Comparison of ENCODE assay signal across 20 cellular contexts in genomic region chr22:20218320-20218872, GRCh38. TPM values are rescaled to one million over a fixed set of nuclear protein-coding genes. Genes with fewer than 3 reads are reported as not detected.
DNase-seq lines count a peak whose midpoint lies in the region; ATAC-seq and TF ChIP-seq lines count a peak whose summit lies in the region.
"Had no signal": no experiment of that assay in that cellular context is flagged by ENCODE, and none has a peak within 500 bp of the region (broad histone marks: within the 10 kb centered on the region; RNA-seq: fewer than 3 reads in every experiment).

No MANE protein-coding gene starts in this region.

- H3K27ac Mint-ChIP-seq in endodermal cell: no peak overlapping the region
- H3K27ac Mint-ChIP-seq in stimulated activated effector memory CD8-positive, alpha-beta T cell treated with anti-CD3 and anti-CD28 coated beads, Interleukin-12 subunit alpha, Interleukin-12 subunit beta, amount 100 ng/mL, for 72 hours: peak overlapping the region; percentile 46
- no peak overlapping the region for H3K27ac Mint-ChIP-seq in mesothelial cell of epicardium
- H3K27ac Mint-ChIP-seq: CD8-positive, alpha-beta T cell; GM23338 had no signal

- H3K9me3 ChIP-seq in Panc1 (ENCODE audit: control insufficient read depth, insufficient read depth, low read depth, low read length): no peaks in the 10 kb centered on the region
- peaks cover 9% of the 10 kb centered on the region for H3K9me3 ChIP-seq in endodermal cell (ENCODE audit: control insufficient read depth, low read length)
- H3K9me3 ChIP-seq in osteoblast (ENCODE audit: low read depth, low read length): no peaks in the 10 kb centered on the region
- H3K9me3 ChIP-seq: SJCRH30 had no signal

- CTCF ChIA-PET in Panc1 (lab: Charles Lee): no interaction called here

- intact Hi-C loops in Panc1 (cut with micrococcal nuclease; ENCODE audit: unreplicated experiment): no loop called here

- H3K4me1 ChIP-seq in Panc1 (ENCODE audit: control insufficient read depth, insufficient read depth, low read length) (no peaks in the 10 kb centered on the region), endodermal cell (ENCODE audit: control insufficient read depth, insufficient read depth, low read length) (no peaks in the 10 kb centered on the region), osteoblast (ENCODE audit: insufficient read depth, low read length) (no peaks in the 10 kb centered on the region)
- H3K4me1 ChIP-seq: SJCRH30 had no signal

- no peak for TF ChIP-seq CTCF in Panc1 (IDR thresholded peaks at IDR 0.05)
- TF ChIP-seq CTCF in endodermal cell (conservative IDR thresholded peaks at IDR 0.05): no peak
- no peak for TF ChIP-seq CTCF in osteoblast (IDR thresholded peaks at IDR 0.05; ENCODE audit: extremely low read depth, low read depth, low read length)
- TF ChIP-seq CTCF in mesothelial cell of epicardium (IDR thresholded peaks at IDR 0.05; ENCODE audit: unreplicated experiment): no peak

- in situ Hi-C loops in Panc1 (cut with HindIII; ENCODE audit: low pct_unique_long_range_greater_than_20kb, low sequenced_read_pairs): no loop called here

- H3K27ac ChIP-seq in Panc1 (ENCODE audit: low read length): no peak overlapping the region
- H3K27ac ChIP-seq in endodermal cell (ENCODE audit: low read depth, low read length): peak overlapping the region; percentile 16
- H3K27ac ChIP-seq in osteoblast (ENCODE audit: low read depth, low read length): no peak overlapping the region
- H3K27ac ChIP-seq: 22Rv1, KMS-11, SJCRH30 had no signal

- H3K4me3 ChIP-seq in Panc1 (ENCODE audit: low read depth in 2 of 2, low read length in 2 of 2) (no peak overlapping the region), endodermal cell (ENCODE audit: low read length) (no peak overlapping the region), osteoblast (ENCODE audit: insufficient read depth, low read length) (no peak overlapping the region)
- H3K4me3 ChIP-seq: GM23338, SJCRH30 had no signal

- no peaks in the 10 kb centered on the region for H3K79me2 ChIP-seq in osteoblast (ENCODE audit: insufficient read depth, low read length)

- BruUV-seq in Panc1 (replicated peaks; lab: Mats Ljungman, UMichigan): no TSS peak

- ATAC-seq in Panc1: peak; percentile 29; the same call in 1 of the 2 replicates
- no peak for ATAC-seq in stimulated activated effector memory CD8-positive, alpha-beta T cell treated with anti-CD3 and anti-CD28 coated beads, Interleukin-12 subunit alpha, Interleukin-12 subunit beta, amount 100 ng/mL, for 72 hours
- ATAC-seq in stimulated activated naive CD8-positive, alpha-beta T cell treated with anti-CD3 and anti-CD28 coated beads, Interleukin-15, Interleukin-2, amounts not matched to agents 100 U/mL and 50 U/mL, for 24 hours: no peak
- ATAC-seq: CD8-positive, alpha-beta T cell; GM23338; HCT116 had no signal

- no peaks in the 10 kb centered on the region for H3K36me3 ChIP-seq in Panc1 (ENCODE audit: control insufficient read depth, insufficient read depth, low read length)
- H3K36me3 ChIP-seq in endodermal cell (ENCODE audit: control insufficient read depth, insufficient read depth, low read length): no peaks in the 10 kb centered on the region
- H3K36me3 ChIP-seq in osteoblast (ENCODE audit: insufficient read depth, low read length): no peaks in the 10 kb centered on the region
- H3K36me3 ChIP-seq: SJCRH30 had no signal

- no peaks in the 10 kb centered on the region for H3K27me3 Mint-ChIP-seq in endodermal cell (ENCODE audit: insufficient read depth)
- H3K27me3 Mint-ChIP-seq in mesothelial cell of epicardium (ENCODE audit: low read depth): peaks cover 2% of the 10 kb centered on the region

- no peak overlapping the region for H2AFZ ChIP-seq in osteoblast (ENCODE audit: low read length)
- H2AFZ ChIP-seq: GM23338 had no signal

- H3K4me1 Mint-ChIP-seq in endodermal cell: no peaks in the 10 kb centered on the region
- H3K4me1 Mint-ChIP-seq in stimulated activated effector memory CD8-positive, alpha-beta T cell treated with anti-CD3 and anti-CD28 coated beads, Interleukin-12 subunit alpha, Interleukin-12 subunit beta, amount 100 ng/mL, for 72 hours: peaks cover 4% of the 10 kb centered on the region
- H3K4me1 Mint-ChIP-seq in mesothelial cell of epicardium: peaks cover 2% of the 10 kb centered on the region
- H3K4me1 Mint-ChIP-seq: GM23338 had no signal

- H3K9me3 Mint-ChIP-seq in endodermal cell: peaks cover 2% of the 10 kb centered on the region
- no peaks in the 10 kb centered on the region for H3K9me3 Mint-ChIP-seq in stimulated activated effector memory CD8-positive, alpha-beta T cell treated with anti-CD3 and anti-CD28 coated beads, Interleukin-12 subunit alpha, Interleukin-12 subunit beta, amount 100 ng/mL, for 72 hours
- H3K9me3 Mint-ChIP-seq in mesothelial cell of epicardium: no peaks in the 10 kb centered on the region
- H3K9me3 Mint-ChIP-seq: CD8-positive, alpha-beta T cell; GM23338 had no signal

- POLR2A ChIA-PET in Panc1 (lab: Charles Lee): no interaction called here

- DNase-seq in NCI-H2227 (lab: John Stamatoyannopoulos, UW; ENCODE audit: unreplicated experiment) (peak; percentile 24), NCI-H2227 treated with DMSO at 0.1 percent for 48 hours (lab: John Stamatoyannopoulos, UW) (no peak), Panc1 (ENCODE audit: low read depth, low spot score) (no peak), endodermal cell (no peak), osteoblast (ENCODE audit: insufficient read length, low spot score, missing footprints) (no peak), mesothelial cell of epicardium (ENCODE audit: low spot score in 2 of 2, unreplicated experiment in 2 of 2) (no peak)
- no peak for DNase-seq in stimulated activated effector memory CD8-positive, alpha-beta T cell treated with anti-CD3 and anti-CD28 coated beads, Interleukin-12 subunit alpha, Interleukin-12 subunit beta, amount 100 ng/mL, for 72 hours (ENCODE audit: low spot score in 2 of 2)
- no peak for DNase-seq in stimulated activated naive CD8-positive, alpha-beta T cell treated with anti-CD3 and anti-CD28 coated beads, Interleukin-15, Interleukin-2, amounts not matched to agents 100 U/mL and 50 U/mL, for 24 hours
- DNase-seq: ACHN; CD8-positive, alpha-beta T cell; DMS153; NCI-H1436 treated with DMSO at 0.1 percent for 48 hours; NCI-H1930; NCI-H446; NCI-H69; SJCRH30 had no signal

- no peak overlapping the region for H3K4me3 Mint-ChIP-seq in endodermal cell
- H3K4me3 Mint-ChIP-seq in stimulated activated effector memory CD8-positive, alpha-beta T cell treated with anti-CD3 and anti-CD28 coated beads, Interleukin-12 subunit alpha, Interleukin-12 subunit beta, amount 100 ng/mL, for 72 hours: no peak overlapping the region
- no peak overlapping the region for H3K4me3 Mint-ChIP-seq in mesothelial cell of epicardium
- H3K4me3 Mint-ChIP-seq: CD8-positive, alpha-beta T cell; GM23338 had no signal

- no peak overlapping the region for H3K9ac ChIP-seq in endodermal cell (ENCODE audit: extremely low read depth, low read length, poor library complexity, severe bottlenecking)
- H3K9ac ChIP-seq: KMS-11 had no signal

- H3K27me3 ChIP-seq in Panc1 (ENCODE audit: control insufficient read depth, insufficient read depth, low read length) (no peaks in the 10 kb centered on the region), endodermal cell (ENCODE audit: control insufficient read depth, insufficient read depth, low read length, poor library complexity, severe bottlenecking) (no peaks in the 10 kb centered on the region), osteoblast (ENCODE audit: insufficient read depth, low read length) (no peaks in the 10 kb centered on the region)

- no peaks in the 10 kb centered on the region for H4K20me1 ChIP-seq in osteoblast (ENCODE audit: insufficient read depth, low read length)

- H3K36me3 Mint-ChIP-seq in endodermal cell (ENCODE audit: low read depth) (no peaks in the 10 kb centered on the region), mesothelial cell of epicardium (no peaks in the 10 kb centered on the region)
- H3K36me3 Mint-ChIP-seq in stimulated activated effector memory CD8-positive, alpha-beta T cell treated with anti-CD3 and anti-CD28 coated beads, Interleukin-12 subunit alpha, Interleukin-12 subunit beta, amount 100 ng/mL, for 72 hours: no peaks in the 10 kb centered on the region
- H3K36me3 Mint-ChIP-seq: CD8-positive, alpha-beta T cell had no signal

- no peak overlapping the region for H3K4me2 ChIP-seq in osteoblast (ENCODE audit: insufficient read depth, low read length)
- H3K4me2 ChIP-seq: GM23338, KMS-11 had no signal

- 88% methylated on average over 10 to 13 of the region's 14 CpGs for WGBS in endodermal cell (ENCODE audit: insufficient coverage in 1 of 2, insufficient read length in 1 of 2), 2 experiments

RNA-seq across cellular contexts. Expression of gene RTN4R, which starts 49.7 kb away (rescaled TPM):
- 16.3 TPM for total RNA-seq in Panc1 (2021; ENCODE audit: unreplicated experiment)
- polyA plus RNA-seq in Panc1 (2012; ENCODE audit: insufficient read length): 21.3 TPM
- total RNA-seq in endodermal cell: 10 to 100 TPM; 12.8 to 17.7 TPM
- polyA plus RNA-seq in endodermal cell (2013, experiment 1 of 2): 28.2 TPM
- polyA plus RNA-seq in endodermal cell (2013, experiment 2 of 2): 24.1 TPM
- under 0.01 and 0.29 TPM in 2 replicates for total RNA-seq in osteoblast
- total RNA-seq in mesothelial cell of epicardium: 8.9 to 10.0 TPM (median 9.5 TPM) in 3 replicates
